In genomic region chr17:50568659-50569058, GRCh38 we compare ENCODE assay signal across 8 cellular contexts. TPM values are rescaled to one million over a fixed set of nuclear protein-coding genes. Genes with fewer than 3 reads are reported as not detected.
"Had no signal": no experiment of that assay in that cellular context is flagged by ENCODE, and none has a peak within 500 bp of the region (broad histone marks: within the 10 kb centered on the region; RNA-seq: fewer than 3 reads in every experiment).

No MANE protein-coding gene starts in this region.

- FAIRE-seq: H1, H54, HepG2 had no signal

- H3K9me3 Mint-ChIP-seq: GM23338, H9, IgD-negative memory B cell had no signal

- H3K27ac Mint-ChIP-seq: GM23338, H9, IgD-negative memory B cell had no signal

- H3K4me3 ChIP-seq: GM23338 had no signal

- DNase-seq: H9, HCEC 1CT, KBM-7 had no signal

- H2AFZ ChIP-seq: GM23338 had no signal

- ATAC-seq: GM23338 had no signal

- H3K4me2 ChIP-seq: GM23338 had no signal

- H3K4me3 Mint-ChIP-seq: GM23338, H9 had no signal

RNA-seq across cellular contexts. Expression of gene CACNA1G, which starts 8.1 kb away (rescaled TPM):
- polyA plus RNA-seq: HepG2, IgD-negative memory B cell had no signal

RNA-seq across cellular contexts. Expression of gene EPN3, which starts 36.1 kb away (rescaled TPM):
- polyA plus RNA-seq: IgD-negative memory B cell had no signal
